In genomic region chr7:74410772-74411171, GRCh38 we compare ENCODE assay signal across 36 cellular contexts.
"Had no signal": no experiment of that assay in that cellular context is flagged by ENCODE, and none has a peak within 500 bp of the region (broad histone marks: within the 10 kb centered on the region; RNA-seq: fewer than 3 reads in every experiment).

No MANE protein-coding gene starts in this region.

- H3K36me3 Mint-ChIP-seq: activated CD4-positive, alpha-beta memory T cell treated with anti-CD3 and anti-CD28 coated beads for 36 hours; activated naive CD4-positive, alpha-beta T cell treated with anti-CD3 and anti-CD28 coated beads, Interleukin-2, amount 10 ng/mL, durations not matched to agents 7 days and 5 days; activated naive CD4-positive, alpha-beta T cell treated with anti-CD3 and anti-CD28 coated beads, Interleukin-2, amount 50 U/mL, for 24 hours; activated naive CD8-positive, alpha-beta T cell; activated naive CD8-positive, alpha-beta T cell treated with anti-CD3 and anti-CD28 coated beads, Interleukin-2, amount 10 ng/mL, durations not matched to agents 7 days and 5 days had no signal

- H3K27me3 ChIP-seq: ascending aorta, body of pancreas, brain microvascular endothelial cell, breast epithelium had no signal

- H3K27me3 Mint-ChIP-seq: activated CD4-positive, alpha-beta memory T cell treated with anti-CD3 and anti-CD28 coated beads for 36 hours; activated naive CD4-positive, alpha-beta T cell treated with anti-CD3 and anti-CD28 coated beads, Interleukin-2, amount 50 U/mL, for 24 hours; activated naive CD8-positive, alpha-beta T cell; activated naive CD8-positive, alpha-beta T cell treated with anti-CD3 and anti-CD28 coated beads, Interleukin-2, amount 50 U/mL, for 24 hours had no signal

- DNase-seq: activated B cell treated with CpG ODN at 0.5 μM for 24 hours; activated CD4-positive, alpha-beta memory T cell treated with anti-CD3 and anti-CD28 coated beads for 36 hours; activated CD4-positive, alpha-beta T cell treated with anti-CD3 and anti-CD28 coated beads for 4 hours; activated CD4-positive, alpha-beta T cell treated with anti-CD3 and anti-CD28 coated beads, Interleukin-2, amount 10 ng/mL, durations not matched to agents 24 days and 14 days; activated CD4-positive, alpha-beta T cell treated with anti-CD3 and anti-CD28 coated beads, Interleukin-2, amount 50 U/mL, for 1 hour; activated CD4-positive, alpha-beta T cell treated with anti-CD3 and anti-CD28 coated beads, Interleukin-2, amount 50 U/mL, for 4 hours; activated CD4-positive, CD25-positive, alpha-beta regulatory T cell treated with anti-CD3 and anti-CD28 coated beads, Interleukin-2, amount 50 U/mL, for 72 hours; activated CD8-positive, alpha-beta memory T cell treated with anti-CD3 and anti-CD28 coated beads, Interleukin-2, amount 50 U/mL, for 4 hours; activated CD8-positive, alpha-beta T cell treated with anti-CD3 and anti-CD28 coated beads for 36 hours; activated effector memory CD4-positive, alpha-beta T cell treated with Interleukin-2 at 50 U/mL for 16 hours; activated gamma-delta T cell; activated naive CD4-positive, alpha-beta T cell treated with anti-CD3 and anti-CD28 coated beads, Interleukin-2, amount 10 ng/mL, durations not matched to agents 7 days and 5 days; activated naive CD4-positive, alpha-beta T cell treated with Interleukin-2 at 50 U/mL for 16 hours; activated naive CD8-positive, alpha-beta T cell treated with anti-CD3 and anti-CD28 coated beads, Interleukin-2, amount 10 ng/mL, durations not matched to agents 7 days and 5 days; activated naive CD8-positive, alpha-beta T cell treated with anti-CD3 and anti-CD28 coated beads, Interleukin-2, amount 50 U/mL, for 24 hours; activated T-cell treated with anti-CD3 and anti-CD28 coated beads for 4 hours; activated T-cell treated with anti-CD3 and anti-CD28 coated beads, Interleukin-2, amount 50 U/mL, for 1 hour; activated T-cell treated with anti-CD3 and anti-CD28 coated beads, Interleukin-2, amount 50 U/mL, for 4 hours; activated T-cell treated with anti-CD3 and anti-CD28 coated beads, Interleukin-2, amount 50 U/mL, for 72 hours; amygdala; anterior cingulate cortex; body of pancreas; brain microvascular endothelial cell; central memory CD4-positive, alpha-beta T cell; T-helper 1 cell; T-helper 2 cell; T-helper 9 cell had no signal

- H3K4me3 ChIP-seq: ascending aorta, body of pancreas, breast epithelium had no signal

- H3K4me3 Mint-ChIP-seq: activated B cell treated with CpG ODN at 0.5 μM for 24 hours; activated CD4-positive, alpha-beta memory T cell treated with anti-CD3 and anti-CD28 coated beads for 36 hours; activated CD4-positive, alpha-beta T cell treated with anti-CD3 and anti-CD28 coated beads, Interleukin-2, amount 10 ng/mL, durations not matched to agents 24 days and 14 days; activated CD8-positive, alpha-beta T cell treated with anti-CD3 and anti-CD28 coated beads for 36 hours; activated naive CD4-positive, alpha-beta T cell treated with anti-CD3 and anti-CD28 coated beads, Interleukin-2, amount 10 ng/mL, durations not matched to agents 7 days and 5 days; activated naive CD4-positive, alpha-beta T cell treated with anti-CD3 and anti-CD28 coated beads, Interleukin-2, amount 50 U/mL, for 24 hours; activated naive CD8-positive, alpha-beta T cell; activated naive CD8-positive, alpha-beta T cell treated with anti-CD3 and anti-CD28 coated beads, Interleukin-2, amount 10 ng/mL, durations not matched to agents 7 days and 5 days; activated naive CD8-positive, alpha-beta T cell treated with anti-CD3 and anti-CD28 coated beads, Interleukin-2, amount 50 U/mL, for 24 hours; activated T-cell treated with anti-CD3 and anti-CD28 coated beads, Interleukin-2, amount 50 U/mL, for 4 hours; activated T-cell treated with anti-CD3 and anti-CD28 coated beads, Interleukin-2, amount 50 U/mL, for 72 hours; T-helper 1 cell treated with Interleukin-12 subunit alpha and Interleukin-12 subunit beta and Interleukin-4 antibody, amounts not matched to agents 30 μg/mL and 1 μg/mL, for 36 hours; T-helper 2 cell treated with Interferon-gamma antibody and Interleukin-4, amounts not matched to agents 5 μg/mL and 100 μg/mL, for 36 hours had no signal

- H3K36me3 ChIP-seq: ascending aorta, brain microvascular endothelial cell, breast epithelium had no signal

- H3K4me1 ChIP-seq: ascending aorta, body of pancreas, breast epithelium had no signal

- ATAC-seq: activated CD8-positive, alpha-beta T cell treated with anti-CD3 and anti-CD28 coated beads for 36 hours; activated naive CD8-positive, alpha-beta T cell treated with anti-CD3 and anti-CD28 coated beads, Interleukin-2, amount 50 U/mL, for 24 hours; activated T-cell treated with anti-CD3 and anti-CD28 coated beads, Interleukin-2, amount 50 U/mL, for 4 hours; activated T-cell treated with anti-CD3 and anti-CD28 coated beads, Interleukin-2, amount 50 U/mL, for 72 hours; body of pancreas had no signal

- H3K27ac ChIP-seq: ascending aorta, body of pancreas, brain microvascular endothelial cell, breast epithelium, VCaP had no signal

- FAIRE-seq: TTC549 had no signal

- H3K4me1 Mint-ChIP-seq: activated B cell treated with CpG ODN at 0.5 μM for 24 hours; activated naive CD4-positive, alpha-beta T cell treated with anti-CD3 and anti-CD28 coated beads, Interleukin-2, amount 10 ng/mL, durations not matched to agents 7 days and 5 days; activated naive CD4-positive, alpha-beta T cell treated with anti-CD3 and anti-CD28 coated beads, Interleukin-2, amount 50 U/mL, for 24 hours; activated naive CD8-positive, alpha-beta T cell treated with anti-CD3 and anti-CD28 coated beads, Interleukin-2, amount 50 U/mL, for 24 hours had no signal

- H3K27ac Mint-ChIP-seq: activated B cell treated with CpG ODN at 0.5 μM for 24 hours; activated CD4-positive, alpha-beta memory T cell treated with anti-CD3 and anti-CD28 coated beads for 36 hours; activated CD4-positive, alpha-beta T cell treated with anti-CD3 and anti-CD28 coated beads, Interleukin-2, amount 10 ng/mL, durations not matched to agents 24 days and 14 days; activated CD8-positive, alpha-beta T cell treated with anti-CD3 and anti-CD28 coated beads for 36 hours; activated naive CD4-positive, alpha-beta T cell treated with anti-CD3 and anti-CD28 coated beads, Interleukin-2, amount 10 ng/mL, durations not matched to agents 7 days and 5 days; activated naive CD4-positive, alpha-beta T cell treated with anti-CD3 and anti-CD28 coated beads, Interleukin-2, amount 50 U/mL, for 24 hours; activated naive CD8-positive, alpha-beta T cell; activated naive CD8-positive, alpha-beta T cell treated with anti-CD3 and anti-CD28 coated beads, Interleukin-2, amount 10 ng/mL, durations not matched to agents 7 days and 5 days; activated naive CD8-positive, alpha-beta T cell treated with anti-CD3 and anti-CD28 coated beads, Interleukin-2, amount 50 U/mL, for 24 hours; activated T-cell treated with anti-CD3 and anti-CD28 coated beads, Interleukin-2, amount 50 U/mL, for 72 hours; activated T-helper 2 cell treated with anti-CD3 and anti-CD28 coated beads, Interferon-gamma antibody, Interleukin-2, Interleukin-4, amounts not matched to agents 10 μg/mL and 5 μg/mL and 100 μg/mL, durations not matched to agents 14 hours and 24 hours and 36 hours; T-helper 1 cell treated with Interleukin-12 subunit alpha and Interleukin-12 subunit beta and Interleukin-4 antibody, amounts not matched to agents 30 μg/mL and 1 μg/mL, for 36 hours; T-helper 2 cell treated with Interferon-gamma antibody and Interleukin-4, amounts not matched to agents 5 μg/mL and 100 μg/mL, for 36 hours had no signal

- H3K9me3 ChIP-seq: ascending aorta, body of pancreas, breast epithelium had no signal

- H3K9me3 Mint-ChIP-seq: activated B cell treated with CpG ODN at 0.5 μM for 24 hours; activated CD4-positive, alpha-beta memory T cell treated with anti-CD3 and anti-CD28 coated beads for 36 hours; activated CD4-positive, alpha-beta T cell treated with anti-CD3 and anti-CD28 coated beads, Interleukin-2, amount 10 ng/mL, durations not matched to agents 24 days and 14 days; activated CD8-positive, alpha-beta T cell treated with anti-CD3 and anti-CD28 coated beads for 36 hours; activated naive CD4-positive, alpha-beta T cell treated with anti-CD3 and anti-CD28 coated beads, Interleukin-2, amount 10 ng/mL, durations not matched to agents 7 days and 5 days; activated naive CD4-positive, alpha-beta T cell treated with anti-CD3 and anti-CD28 coated beads, Interleukin-2, amount 50 U/mL, for 24 hours; activated naive CD8-positive, alpha-beta T cell treated with anti-CD3 and anti-CD28 coated beads, Interleukin-2, amount 10 ng/mL, durations not matched to agents 7 days and 5 days; activated naive CD8-positive, alpha-beta T cell treated with anti-CD3 and anti-CD28 coated beads, Interleukin-2, amount 50 U/mL, for 24 hours; activated T-cell treated with anti-CD3 and anti-CD28 coated beads, Interleukin-2, amount 50 U/mL, for 4 hours; activated T-cell treated with anti-CD3 and anti-CD28 coated beads, Interleukin-2, amount 50 U/mL, for 72 hours; activated T-helper 2 cell treated with anti-CD3 and anti-CD28 coated beads, Interferon-gamma antibody, Interleukin-2, Interleukin-4, amounts not matched to agents 10 μg/mL and 5 μg/mL and 100 μg/mL, durations not matched to agents 14 hours and 24 hours and 36 hours; T-helper 1 cell treated with Interleukin-12 subunit alpha and Interleukin-12 subunit beta and Interleukin-4 antibody, amounts not matched to agents 30 μg/mL and 1 μg/mL, for 36 hours; T-helper 2 cell treated with Interferon-gamma antibody and Interleukin-4, amounts not matched to agents 5 μg/mL and 100 μg/mL, for 36 hours had no signal
